ENCODE assay signal across 1 cellular context in the genomic region with DNA sequence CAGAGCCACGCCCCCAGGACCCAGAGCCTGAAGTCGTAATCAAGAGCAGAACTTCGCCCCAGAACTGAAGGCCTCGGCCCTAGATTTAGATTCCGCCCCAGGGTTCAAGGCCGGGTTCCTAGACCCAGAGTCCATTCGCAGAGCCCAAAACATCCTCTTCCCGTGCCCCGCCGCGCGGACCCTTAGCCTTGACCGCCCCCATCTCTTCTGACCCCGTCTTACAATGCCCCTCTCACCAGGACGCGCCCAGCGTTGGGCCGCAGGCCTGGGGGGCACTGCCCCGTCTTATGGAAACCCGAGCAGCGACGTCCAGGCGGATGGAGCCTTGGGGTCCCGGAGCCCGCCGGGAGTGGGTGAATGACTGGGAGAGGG.
A peak's percentile ranks its signal among the peaks of the same experiment; 100 is the strongest.
TF ChIP-seq lines count a peak whose summit lies in the region.

No MANE protein-coding gene starts in this region.

TF ChIP-seq in HepG2, 621 proteins besides CTCF, POLR2A, EP300 and RAD21 (continued from another document and continues in another):
- TF ChIP-seq, protein P1, sequence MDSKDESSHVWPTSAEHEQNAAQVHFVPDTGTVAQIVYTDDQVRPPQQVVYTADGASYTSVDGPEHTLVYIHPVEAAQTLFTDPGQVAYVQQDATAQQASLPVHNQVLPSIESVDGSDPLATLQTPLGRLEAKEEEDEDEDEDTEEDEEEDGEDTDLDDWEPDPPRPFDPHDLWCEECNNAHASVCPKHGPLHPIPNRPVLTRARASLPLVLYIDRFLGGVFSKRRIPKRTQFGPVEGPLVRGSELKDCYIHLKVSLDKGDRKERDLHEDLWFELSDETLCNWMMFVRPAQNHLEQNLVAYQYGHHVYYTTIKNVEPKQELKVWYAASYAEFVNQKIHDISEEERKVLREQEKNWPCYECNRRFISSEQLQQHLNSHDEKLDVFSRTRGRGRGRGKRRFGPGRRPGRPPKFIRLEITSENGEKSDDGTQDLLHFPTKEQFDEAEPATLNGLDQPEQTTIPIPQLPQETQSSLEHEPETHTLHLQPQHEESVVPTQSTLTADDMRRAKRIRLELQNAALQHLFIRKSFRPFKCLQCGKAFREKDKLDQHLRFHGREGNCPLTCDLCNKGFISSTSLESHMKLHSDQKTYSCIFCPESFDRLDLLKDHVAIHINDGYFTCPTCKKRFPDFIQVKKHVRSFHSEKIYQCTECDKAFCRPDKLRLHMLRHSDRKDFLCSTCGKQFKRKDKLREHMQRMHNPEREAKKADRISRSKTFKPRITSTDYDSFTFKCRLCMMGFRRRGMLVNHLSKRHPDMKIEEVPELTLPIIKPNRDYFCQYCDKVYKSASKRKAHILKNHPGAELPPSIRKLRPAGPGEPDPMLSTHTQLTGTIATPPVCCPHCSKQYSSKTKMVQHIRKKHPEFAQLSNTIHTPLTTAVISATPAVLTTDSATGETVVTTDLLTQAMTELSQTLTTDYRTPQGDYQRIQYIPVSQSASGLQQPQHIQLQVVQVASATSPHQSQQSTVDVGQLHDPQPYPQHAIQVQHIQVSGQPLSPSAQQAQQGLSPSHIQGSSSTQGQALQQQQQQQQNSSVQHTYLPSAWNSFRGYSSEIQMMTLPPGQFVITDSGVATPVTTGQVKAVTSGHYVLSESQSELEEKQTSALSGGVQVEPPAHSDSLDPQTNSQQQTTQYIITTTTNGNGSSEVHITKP (CRISPR knock-in tag; IDR thresholded peaks at IDR 0.05; ENCODE audit: low read depth), result no peak
- TF ChIP-seq ZNF563 (CRISPR knock-in tag; IDR thresholded peaks at IDR 0.05), result no peak
- no peak for TF ChIP-seq ZNF256 (CRISPR knock-in tag; conservative IDR thresholded peaks at IDR 0.05)
- TF ChIP-seq, protein P2, sequence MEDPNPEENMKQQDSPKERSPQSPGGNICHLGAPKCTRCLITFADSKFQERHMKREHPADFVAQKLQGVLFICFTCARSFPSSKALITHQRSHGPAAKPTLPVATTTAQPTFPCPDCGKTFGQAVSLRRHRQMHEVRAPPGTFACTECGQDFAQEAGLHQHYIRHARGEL (CRISPR knock-in tag; IDR thresholded peaks at IDR 0.05), result no peak
- TF ChIP-seq, protein P3, sequence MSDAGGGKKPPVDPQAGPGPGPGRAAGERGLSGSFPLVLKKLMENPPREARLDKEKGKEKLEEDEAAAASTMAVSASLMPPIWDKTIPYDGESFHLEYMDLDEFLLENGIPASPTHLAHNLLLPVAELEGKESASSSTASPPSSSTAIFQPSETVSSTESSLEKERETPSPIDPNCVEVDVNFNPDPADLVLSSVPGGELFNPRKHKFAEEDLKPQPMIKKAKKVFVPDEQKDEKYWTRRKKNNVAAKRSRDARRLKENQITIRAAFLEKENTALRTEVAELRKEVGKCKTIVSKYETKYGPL (CRISPR knock-in tag; IDR thresholded peaks at IDR 0.05), result no peak
- TF ChIP-seq, protein P4, sequence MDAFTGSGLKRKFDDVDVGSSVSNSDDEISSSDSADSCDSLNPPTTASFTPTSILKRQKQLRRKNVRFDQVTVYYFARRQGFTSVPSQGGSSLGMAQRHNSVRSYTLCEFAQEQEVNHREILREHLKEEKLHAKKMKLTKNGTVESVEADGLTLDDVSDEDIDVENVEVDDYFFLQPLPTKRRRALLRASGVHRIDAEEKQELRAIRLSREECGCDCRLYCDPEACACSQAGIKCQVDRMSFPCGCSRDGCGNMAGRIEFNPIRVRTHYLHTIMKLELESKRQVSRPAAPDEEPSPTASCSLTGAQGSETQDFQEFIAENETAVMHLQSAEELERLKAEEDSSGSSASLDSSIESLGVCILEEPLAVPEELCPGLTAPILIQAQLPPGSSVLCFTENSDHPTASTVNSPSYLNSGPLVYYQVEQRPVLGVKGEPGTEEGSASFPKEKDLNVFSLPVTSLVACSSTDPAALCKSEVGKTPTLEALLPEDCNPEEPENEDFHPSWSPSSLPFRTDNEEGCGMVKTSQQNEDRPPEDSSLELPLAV (CRISPR knock-in tag; conservative IDR thresholded peaks at IDR 0.05; ENCODE audit: low read depth), result no peak
- no peak for TF ChIP-seq IKZF1 (IDR thresholded peaks at IDR 0.05)
- no peak for TF ChIP-seq KAT8 (CRISPR knock-in tag; IDR thresholded peaks at IDR 0.05)
- TF ChIP-seq, protein P5, sequence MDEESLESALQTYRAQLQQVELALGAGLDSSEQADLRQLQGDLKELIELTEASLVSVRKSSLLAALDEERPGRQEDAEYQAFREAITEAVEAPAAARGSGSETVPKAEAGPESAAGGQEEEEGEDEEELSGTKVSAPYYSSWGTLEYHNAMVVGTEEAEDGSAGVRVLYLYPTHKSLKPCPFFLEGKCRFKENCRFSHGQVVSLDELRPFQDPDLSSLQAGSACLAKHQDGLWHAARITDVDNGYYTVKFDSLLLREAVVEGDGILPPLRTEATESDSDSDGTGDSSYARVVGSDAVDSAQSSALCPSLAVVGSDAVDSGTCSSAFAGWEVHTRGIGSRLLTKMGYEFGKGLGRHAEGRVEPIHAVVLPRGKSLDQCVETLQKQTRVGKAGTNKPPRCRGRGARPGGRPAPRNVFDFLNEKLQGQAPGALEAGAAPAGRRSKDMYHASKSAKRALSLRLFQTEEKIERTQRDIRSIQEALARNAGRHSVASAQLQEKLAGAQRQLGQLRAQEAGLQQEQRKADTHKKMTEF (CRISPR knock-in tag; IDR thresholded peaks at IDR 0.05), result no peak
- no peak for TF ChIP-seq CBX2 (IDR thresholded peaks at IDR 0.05; ENCODE audit: low read depth, low read length)
- TF ChIP-seq CBX2 (CRISPR knock-in tag; IDR thresholded peaks at IDR 0.05; ENCODE audit: low read depth), result no peak
- TF ChIP-seq PHF8 (CRISPR knock-in tag; IDR thresholded peaks at IDR 0.05), result no peak
- no peak for TF ChIP-seq CCDC6 (CRISPR knock-in tag; IDR thresholded peaks at IDR 0.05)
- TF ChIP-seq FLYWCH1 (CRISPR knock-in tag; IDR thresholded peaks at IDR 0.05), result no peak
- no peak for TF ChIP-seq ZNF772 (CRISPR knock-in tag; IDR thresholded peaks at IDR 0.05)
- TF ChIP-seq ZNF567 (CRISPR knock-in tag; IDR thresholded peaks at IDR 0.05; ENCODE audit: borderline replicate concordance), result no peak
- TF ChIP-seq ZNF12 (CRISPR knock-in tag; IDR thresholded peaks at IDR 0.05), result no peak
- no peak for TF ChIP-seq NFIC (IDR thresholded peaks at IDR 0.05; ENCODE audit: low read length)
- TF ChIP-seq, protein P6, sequence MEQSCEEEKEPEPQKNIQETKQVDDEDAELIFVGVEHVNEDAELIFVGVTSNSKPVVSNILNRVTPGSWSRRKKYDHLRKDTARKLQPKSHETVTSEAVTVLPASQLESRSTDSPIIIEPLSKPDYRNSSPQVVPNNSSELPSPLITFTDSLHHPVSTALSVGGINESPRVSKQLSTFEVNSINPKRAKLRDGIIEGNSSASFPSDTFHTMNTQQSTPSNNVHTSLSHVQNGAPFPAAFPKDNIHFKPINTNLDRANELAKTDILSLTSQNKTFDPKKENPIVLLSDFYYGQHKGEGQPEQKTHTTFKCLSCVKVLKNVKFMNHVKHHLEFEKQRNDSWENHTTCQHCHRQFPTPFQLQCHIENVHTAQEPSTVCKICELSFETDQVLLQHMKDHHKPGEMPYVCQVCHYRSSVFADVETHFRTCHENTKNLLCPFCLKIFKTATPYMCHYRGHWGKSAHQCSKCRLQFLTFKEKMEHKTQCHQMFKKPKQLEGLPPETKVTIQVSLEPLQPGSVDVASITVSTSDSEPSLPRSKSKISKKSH (CRISPR knock-in tag; IDR thresholded peaks at IDR 0.05; ENCODE audit: borderline replicate concordance), result no peak
- TF ChIP-seq, protein P7, sequence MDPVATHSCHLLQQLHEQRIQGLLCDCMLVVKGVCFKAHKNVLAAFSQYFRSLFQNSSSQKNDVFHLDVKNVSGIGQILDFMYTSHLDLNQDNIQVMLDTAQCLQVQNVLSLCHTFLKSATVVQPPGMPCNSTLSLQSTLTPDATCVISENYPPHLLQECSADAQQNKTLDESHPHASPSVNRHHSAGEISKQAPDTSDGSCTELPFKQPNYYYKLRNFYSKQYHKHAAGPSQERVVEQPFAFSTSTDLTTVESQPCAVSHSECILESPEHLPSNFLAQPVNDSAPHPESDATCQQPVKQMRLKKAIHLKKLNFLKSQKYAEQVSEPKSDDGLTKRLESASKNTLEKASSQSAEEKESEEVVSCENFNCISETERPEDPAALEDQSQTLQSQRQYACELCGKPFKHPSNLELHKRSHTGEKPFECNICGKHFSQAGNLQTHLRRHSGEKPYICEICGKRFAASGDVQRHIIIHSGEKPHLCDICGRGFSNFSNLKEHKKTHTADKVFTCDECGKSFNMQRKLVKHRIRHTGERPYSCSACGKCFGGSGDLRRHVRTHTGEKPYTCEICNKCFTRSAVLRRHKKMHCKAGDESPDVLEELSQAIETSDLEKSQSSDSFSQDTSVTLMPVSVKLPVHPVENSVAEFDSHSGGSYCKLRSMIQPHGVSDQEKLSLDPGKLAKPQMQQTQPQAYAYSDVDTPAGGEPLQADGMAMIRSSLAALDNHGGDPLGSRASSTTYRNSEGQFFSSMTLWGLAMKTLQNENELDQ (CRISPR knock-in tag; IDR thresholded peaks at IDR 0.05; ENCODE audit: borderline replicate concordance), result no peak
- no peak for TF ChIP-seq TP53 (CRISPR knock-in tag; conservative IDR thresholded peaks at IDR 0.05)
- no peak for TF ChIP-seq STAG1 (CRISPR knock-in tag; IDR thresholded peaks at IDR 0.05)
- TF ChIP-seq, protein P8, sequence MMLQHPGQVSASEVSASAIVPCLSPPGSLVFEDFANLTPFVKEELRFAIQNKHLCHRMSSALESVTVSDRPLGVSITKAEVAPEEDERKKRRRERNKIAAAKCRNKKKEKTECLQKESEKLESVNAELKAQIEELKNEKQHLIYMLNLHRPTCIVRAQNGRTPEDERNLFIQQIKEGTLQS (CRISPR knock-in tag; IDR thresholded peaks at IDR 0.05), result no peak
- TF ChIP-seq ZNF44 (CRISPR knock-in tag; IDR thresholded peaks at IDR 0.05), result no peak
- TF ChIP-seq MIER2 (CRISPR knock-in tag; IDR thresholded peaks at IDR 0.05), result no peak
- TF ChIP-seq, protein P9, sequence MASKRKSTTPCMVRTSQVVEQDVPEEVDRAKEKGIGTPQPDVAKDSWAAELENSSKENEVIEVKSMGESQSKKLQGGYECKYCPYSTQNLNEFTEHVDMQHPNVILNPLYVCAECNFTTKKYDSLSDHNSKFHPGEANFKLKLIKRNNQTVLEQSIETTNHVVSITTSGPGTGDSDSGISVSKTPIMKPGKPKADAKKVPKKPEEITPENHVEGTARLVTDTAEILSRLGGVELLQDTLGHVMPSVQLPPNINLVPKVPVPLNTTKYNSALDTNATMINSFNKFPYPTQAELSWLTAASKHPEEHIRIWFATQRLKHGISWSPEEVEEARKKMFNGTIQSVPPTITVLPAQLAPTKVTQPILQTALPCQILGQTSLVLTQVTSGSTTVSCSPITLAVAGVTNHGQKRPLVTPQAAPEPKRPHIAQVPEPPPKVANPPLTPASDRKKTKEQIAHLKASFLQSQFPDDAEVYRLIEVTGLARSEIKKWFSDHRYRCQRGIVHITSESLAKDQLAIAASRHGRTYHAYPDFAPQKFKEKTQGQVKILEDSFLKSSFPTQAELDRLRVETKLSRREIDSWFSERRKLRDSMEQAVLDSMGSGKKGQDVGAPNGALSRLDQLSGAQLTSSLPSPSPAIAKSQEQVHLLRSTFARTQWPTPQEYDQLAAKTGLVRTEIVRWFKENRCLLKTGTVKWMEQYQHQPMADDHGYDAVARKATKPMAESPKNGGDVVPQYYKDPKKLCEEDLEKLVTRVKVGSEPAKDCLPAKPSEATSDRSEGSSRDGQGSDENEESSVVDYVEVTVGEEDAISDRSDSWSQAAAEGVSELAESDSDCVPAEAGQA (IDR thresholded peaks at IDR 0.05; ENCODE audit: low read depth), result no peak
- TF ChIP-seq, protein P9 (CRISPR knock-in tag; IDR thresholded peaks at IDR 0.05; ENCODE audit: borderline replicate concordance), result no peak
- TF ChIP-seq, protein P10, sequence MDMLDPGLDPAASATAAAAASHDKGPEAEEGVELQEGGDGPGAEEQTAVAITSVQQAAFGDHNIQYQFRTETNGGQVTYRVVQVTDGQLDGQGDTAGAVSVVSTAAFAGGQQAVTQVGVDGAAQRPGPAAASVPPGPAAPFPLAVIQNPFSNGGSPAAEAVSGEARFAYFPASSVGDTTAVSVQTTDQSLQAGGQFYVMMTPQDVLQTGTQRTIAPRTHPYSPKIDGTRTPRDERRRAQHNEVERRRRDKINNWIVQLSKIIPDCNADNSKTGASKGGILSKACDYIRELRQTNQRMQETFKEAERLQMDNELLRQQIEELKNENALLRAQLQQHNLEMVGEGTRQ (IDR thresholded peaks at IDR 0.05; ENCODE audit: low read depth, low read length), result no peak
- TF ChIP-seq, protein P10 (CRISPR knock-in tag; IDR thresholded peaks at IDR 0.05; ENCODE audit: borderline replicate concordance), result 0 out of 2 replicates have a peak, but pooled peaks have one; percentile 36
- TF ChIP-seq IRX3 (CRISPR knock-in tag; IDR thresholded peaks at IDR 0.05; ENCODE audit: borderline replicate concordance, low read depth), result no peak
- TF ChIP-seq ZNF33A (CRISPR knock-in tag; IDR thresholded peaks at IDR 0.05; ENCODE audit: borderline replicate concordance), result no peak
- TF ChIP-seq, protein P11, sequence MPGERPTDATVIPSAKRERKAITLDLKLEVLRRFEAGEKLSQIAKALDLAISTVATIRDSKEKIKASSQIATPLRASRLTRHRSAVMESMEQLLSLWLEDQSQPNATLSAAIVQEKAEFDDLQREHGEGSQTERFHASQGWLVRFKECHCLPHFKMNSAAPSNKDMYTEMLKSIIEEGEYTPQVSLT (CRISPR knock-in tag; IDR thresholded peaks at IDR 0.05; ENCODE audit: borderline replicate concordance, low read depth), result no peak
- TF ChIP-seq, protein P12, sequence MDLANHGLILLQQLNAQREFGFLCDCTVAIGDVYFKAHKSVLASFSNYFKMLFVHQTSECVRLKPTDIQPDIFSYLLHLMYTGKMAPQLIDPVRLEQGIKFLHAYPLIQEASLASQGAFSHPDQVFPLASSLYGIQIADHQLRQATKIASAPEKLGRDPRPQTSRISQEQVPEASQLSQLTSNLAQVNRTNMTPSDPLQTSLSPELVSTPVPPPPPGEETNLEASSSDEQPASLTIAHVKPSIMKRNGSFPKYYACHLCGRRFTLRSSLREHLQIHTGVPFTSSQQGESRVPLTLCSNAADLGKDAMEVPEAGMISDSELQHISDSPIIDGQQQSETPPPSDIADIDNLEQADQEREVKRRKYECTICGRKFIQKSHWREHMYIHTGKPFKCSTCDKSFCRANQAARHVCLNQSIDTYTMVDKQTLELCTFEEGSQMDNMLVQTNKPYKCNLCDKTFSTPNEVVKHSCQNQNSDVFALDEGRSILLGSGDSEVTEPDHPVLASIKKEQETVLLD (CRISPR knock-in tag; IDR thresholded peaks at IDR 0.05; ENCODE audit: low read depth), result no peak
